In genomic region chr17:6711081-6711674, GRCh38 we compare ENCODE assay signal across 1 cellular context.
TF ChIP-seq lines count a peak whose summit lies in the region.

No MANE protein-coding gene starts in this region.

TF ChIP-seq in liver, 16 proteins besides CTCF, POLR2A, EP300 and RAD21 (continued from another document):
- TF ChIP-seq, protein P1, sequence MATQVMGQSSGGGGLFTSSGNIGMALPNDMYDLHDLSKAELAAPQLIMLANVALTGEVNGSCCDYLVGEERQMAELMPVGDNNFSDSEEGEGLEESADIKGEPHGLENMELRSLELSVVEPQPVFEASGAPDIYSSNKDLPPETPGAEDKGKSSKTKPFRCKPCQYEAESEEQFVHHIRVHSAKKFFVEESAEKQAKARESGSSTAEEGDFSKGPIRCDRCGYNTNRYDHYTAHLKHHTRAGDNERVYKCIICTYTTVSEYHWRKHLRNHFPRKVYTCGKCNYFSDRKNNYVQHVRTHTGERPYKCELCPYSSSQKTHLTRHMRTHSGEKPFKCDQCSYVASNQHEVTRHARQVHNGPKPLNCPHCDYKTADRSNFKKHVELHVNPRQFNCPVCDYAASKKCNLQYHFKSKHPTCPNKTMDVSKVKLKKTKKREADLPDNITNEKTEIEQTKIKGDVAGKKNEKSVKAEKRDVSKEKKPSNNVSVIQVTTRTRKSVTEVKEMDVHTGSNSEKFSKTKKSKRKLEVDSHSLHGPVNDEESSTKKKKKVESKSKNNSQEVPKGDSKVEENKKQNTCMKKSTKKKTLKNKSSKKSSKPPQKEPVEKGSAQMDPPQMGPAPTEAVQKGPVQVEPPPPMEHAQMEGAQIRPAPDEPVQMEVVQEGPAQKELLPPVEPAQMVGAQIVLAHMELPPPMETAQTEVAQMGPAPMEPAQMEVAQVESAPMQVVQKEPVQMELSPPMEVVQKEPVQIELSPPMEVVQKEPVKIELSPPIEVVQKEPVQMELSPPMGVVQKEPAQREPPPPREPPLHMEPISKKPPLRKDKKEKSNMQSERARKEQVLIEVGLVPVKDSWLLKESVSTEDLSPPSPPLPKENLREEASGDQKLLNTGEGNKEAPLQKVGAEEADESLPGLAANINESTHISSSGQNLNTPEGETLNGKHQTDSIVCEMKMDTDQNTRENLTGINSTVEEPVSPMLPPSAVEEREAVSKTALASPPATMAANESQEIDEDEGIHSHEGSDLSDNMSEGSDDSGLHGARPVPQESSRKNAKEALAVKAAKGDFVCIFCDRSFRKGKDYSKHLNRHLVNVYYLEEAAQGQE (IDR thresholded peaks at IDR 0.05): peak; percentile 79
- TF ChIP-seq FOXA1 (IDR thresholded peaks at IDR 0.05) (no peak), JUND (IDR thresholded peaks at IDR 0.05) (peak; percentile 35 to 67), MAX (IDR thresholded peaks at IDR 0.05) (peak; percentile 92), EGR1 (IDR thresholded peaks at IDR 0.05; ENCODE audit: low read depth in 2 of 2) (peak in 1 of 2 donors; percentile 85), YY1 (IDR thresholded peaks at IDR 0.05) (peak; percentile 96), HNF4A (conservative IDR thresholded peaks at IDR 0.05) (peak; percentile 85 to 94), GABPA (IDR thresholded peaks at IDR 0.05 in 1 of 2, conservative IDR thresholded peaks at IDR 0.05 in 1 of 2) (peak in 1 of 2 donors; percentile 44)
- TF ChIP-seq, protein P2, sequence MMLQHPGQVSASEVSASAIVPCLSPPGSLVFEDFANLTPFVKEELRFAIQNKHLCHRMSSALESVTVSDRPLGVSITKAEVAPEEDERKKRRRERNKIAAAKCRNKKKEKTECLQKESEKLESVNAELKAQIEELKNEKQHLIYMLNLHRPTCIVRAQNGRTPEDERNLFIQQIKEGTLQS (IDR thresholded peaks at IDR 0.05): no peak
TF ChIP-seq in liver: peak in this region for 14.
